In the genomic region with DNA sequence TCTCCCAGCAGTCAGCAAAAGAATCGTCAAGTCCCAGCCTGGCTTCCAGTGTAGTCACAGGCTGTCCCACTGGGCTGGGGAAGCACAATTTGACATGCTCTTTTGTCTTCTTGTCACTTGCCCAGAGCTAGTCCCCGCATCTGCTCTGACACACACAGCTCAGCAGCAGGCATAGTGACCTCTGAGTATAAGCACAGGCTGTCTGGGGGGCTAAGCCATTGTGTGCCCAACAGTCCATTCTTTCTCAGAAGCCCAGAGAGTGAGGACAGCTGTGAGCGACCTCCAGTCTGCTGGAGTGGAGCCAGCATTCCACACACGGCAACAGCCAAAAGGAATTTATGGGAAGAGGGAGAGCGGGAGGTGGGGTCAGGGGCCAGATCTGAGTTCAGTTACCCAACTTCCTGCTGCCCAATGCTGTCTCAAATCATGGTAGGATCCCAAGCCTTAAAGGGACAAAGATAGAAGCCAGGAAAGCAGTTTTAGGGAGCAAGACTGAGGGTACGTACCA, we compare ENCODE assay signal across 10 cellular contexts. TPM values are rescaled to one million over a fixed set of nuclear protein-coding genes. Genes with fewer than 3 reads are reported as not detected.
DNase-seq lines count a peak whose midpoint lies in the region; ATAC-seq, FAIRE-seq and TF ChIP-seq lines count a peak whose summit lies in the region.
"Had no signal": no experiment of that assay in that cellular context is flagged by ENCODE, and none has a peak within 500 bp of the region (broad histone marks: within the 10 kb centered on the region; RNA-seq: fewer than 3 reads in every experiment).

No MANE protein-coding gene starts in this region.

- TF ChIP-seq POLR2A in gastroesophageal sphincter (IDR thresholded peaks at IDR 0.05): no peak

- no peak overlapping the region for H3K4me3 Mint-ChIP-seq in activated CD4-positive, alpha-beta memory T cell treated with anti-CD3 and anti-CD28 coated beads for 36 hours
- H3K4me3 Mint-ChIP-seq: activated T-cell treated with anti-CD3 and anti-CD28 coated beads, Interleukin-2, amount 50 U/mL, for 4 hours had no signal

- 0 to 88% methylated on average over 1 of the region's 6 CpGs for WGBS in gastroesophageal sphincter (ENCODE audit: low coverage in 1 of 2), 2 donors
- 40 to 45% methylated on average over 6 of the region's 6 CpGs for WGBS in pancreas, 2 donors

- H3K36me3 ChIP-seq in RWPE2 (ENCODE audit: low read depth) (no peaks in the 10 kb centered on the region), gastroesophageal sphincter (no peaks in the 10 kb centered on the region), pancreas (no peaks in the 10 kb centered on the region)

- DNase-seq in ELR (ENCODE audit: low read depth) (peak; percentile 76), RWPE2 (ENCODE audit: low spot score) (no peak), pancreas (peak in 3 of 6 donors; percentile 45 to 57 (median 47)), NCI-H748 treated with DMSO at 0.1 percent for 48 hours (lab: John Stamatoyannopoulos, UW) (no peak), RPMI8226 (no peak)
- DNase-seq in activated CD4-positive, alpha-beta memory T cell treated with anti-CD3 and anti-CD28 coated beads for 36 hours: no peak
- DNase-seq: activated T-cell treated with anti-CD3 and anti-CD28 coated beads, Interleukin-2, amount 50 U/mL, for 4 hours had no signal

- intact Hi-C loops in pancreas (cut with DNase I): no loop called here
- intact Hi-C loops in activated CD4-positive, alpha-beta memory T cell treated with anti-CD3 and anti-CD28 coated beads for 36 hours (cut with micrococcal nuclease): no loop called here

- no peak for FAIRE-seq in pancreas (lab: Jason Lieb, UNC)

- H3K4me3 ChIP-seq in RWPE2 (ENCODE audit: severe bottlenecking) (no peak overlapping the region), gastroesophageal sphincter (no peak overlapping the region), pancreas (no peak overlapping the region)
- H3K4me3 ChIP-seq: skin epidermis had no signal

- TF ChIP-seq CTCF in RWPE2 (IDR thresholded peaks at IDR 0.05; ENCODE audit: poor library complexity, severe bottlenecking): no peak
- TF ChIP-seq CTCF in gastroesophageal sphincter (IDR thresholded peaks at IDR 0.05): no peak
- TF ChIP-seq CTCF in pancreas (IDR thresholded peaks at IDR 0.05): no peak

- H3K9me3 ChIP-seq in RWPE2 (ENCODE audit: severe bottlenecking) (no peaks in the 10 kb centered on the region), gastroesophageal sphincter (no peaks in the 10 kb centered on the region), pancreas (no peaks in the 10 kb centered on the region)

- no peaks in the 10 kb centered on the region for H3K9me3 Mint-ChIP-seq in activated CD4-positive, alpha-beta memory T cell treated with anti-CD3 and anti-CD28 coated beads for 36 hours
- H3K9me3 Mint-ChIP-seq: activated T-cell treated with anti-CD3 and anti-CD28 coated beads, Interleukin-2, amount 50 U/mL, for 4 hours had no signal

- H3K27me3 ChIP-seq in RWPE2 (ENCODE audit: insufficient read depth, poor library complexity, severe bottlenecking): no peaks in the 10 kb centered on the region
- no peaks in the 10 kb centered on the region for H3K27me3 ChIP-seq in gastroesophageal sphincter
- no peaks in the 10 kb centered on the region for H3K27me3 ChIP-seq in pancreas

- no peak overlapping the region for H3K27ac Mint-ChIP-seq in activated CD4-positive, alpha-beta memory T cell treated with anti-CD3 and anti-CD28 coated beads for 36 hours

- CTCF ChIA-PET in activated CD4-positive, alpha-beta memory T cell treated with anti-CD3 and anti-CD28 coated beads for 36 hours (lab: Charles Lee): no interaction called here

- H3K4me1 ChIP-seq in RWPE2 (ENCODE audit: insufficient read depth, poor library complexity, severe bottlenecking) (peaks cover 13% of the 10 kb centered on the region), gastroesophageal sphincter (peaks cover 0 to 28% (median 7%) of the 10 kb centered on the region in 3 donors), pancreas (no peaks in the 10 kb centered on the region)

- no peaks in the 10 kb centered on the region for H3K36me3 Mint-ChIP-seq in activated CD4-positive, alpha-beta memory T cell treated with anti-CD3 and anti-CD28 coated beads for 36 hours

- no peaks in the 10 kb centered on the region for H3K27me3 Mint-ChIP-seq in activated CD4-positive, alpha-beta memory T cell treated with anti-CD3 and anti-CD28 coated beads for 36 hours

- ATAC-seq in RWPE2 (ENCODE audit: low read depth): peak; percentile 77
- peak; percentile 53 for ATAC-seq in gastroesophageal sphincter
- peak; percentile 23 to 74 (median 60) for ATAC-seq in pancreas
- no peak for ATAC-seq in HG03378 (IDR thresholded peaks at IDR 0.05; ENCODE audit: unreplicated experiment)
- ATAC-seq: activated T-cell treated with anti-CD3 and anti-CD28 coated beads, Interleukin-2, amount 50 U/mL, for 4 hours had no signal

- peak overlapping the region; percentile 20 for H3K27ac ChIP-seq in RWPE2 (ENCODE audit: poor library complexity, severe bottlenecking)
- H3K27ac ChIP-seq in gastroesophageal sphincter: no peak overlapping the region
- peak overlapping the region in 1 of 4 donors; percentile 23 for H3K27ac ChIP-seq in pancreas
- H3K27ac ChIP-seq: skin epidermis had no signal

- peaks cover 7% of the 10 kb centered on the region for H3K4me1 Mint-ChIP-seq in activated CD4-positive, alpha-beta memory T cell treated with anti-CD3 and anti-CD28 coated beads for 36 hours (ENCODE audit: low read depth)

- no peak for TF ChIP-seq EP300 in gastroesophageal sphincter (IDR thresholded peaks at IDR 0.05)

- POLR2A ChIA-PET in activated CD4-positive, alpha-beta memory T cell treated with anti-CD3 and anti-CD28 coated beads for 36 hours (lab: Charles Lee): no interaction called here

RNA-seq across cellular contexts. Expression of a gene that starts 59.8 kb away (rescaled TPM):
- total RNA-seq in gastroesophageal sphincter (1,000 to 10,000 TPM in 1 of 4 donors, 100 to 1,000 TPM in 3; 524 to 1,194 (median 837) TPM), pancreas (100 to 1,000 TPM in 3 of 6 donors, 10 to 100 TPM in 3; 78.4 to 205 (median 98.7) TPM)
- 10 to 100 TPM; 33.2 to 50.3 TPM for polyA plus RNA-seq in pancreas
- 100 to 1,000 TPM; 238 to 256 TPM for total RNA-seq in activated CD4-positive, alpha-beta memory T cell treated with anti-CD3 and anti-CD28 coated beads for 36 hours
